12 cellular contexts compared by ENCODE assay signal in the genomic region with DNA sequence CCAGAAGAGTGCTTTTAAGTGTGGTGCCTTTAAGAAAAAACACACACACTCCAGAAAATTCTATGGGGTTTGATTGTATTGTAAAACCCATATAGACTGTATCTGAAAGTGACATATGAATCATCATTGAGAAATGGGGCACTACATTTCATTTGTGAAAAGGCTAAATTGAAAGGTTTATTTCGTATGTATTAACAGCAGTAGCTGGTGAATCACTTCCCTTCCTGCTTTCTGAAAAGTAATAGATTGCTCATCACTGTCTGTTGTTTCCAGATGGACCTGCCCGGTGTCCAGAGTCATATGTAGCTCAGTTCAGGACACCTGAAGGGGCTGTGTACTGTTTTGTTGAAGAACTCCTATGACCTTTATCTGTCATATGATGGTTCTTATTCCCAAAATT. TPM values are rescaled to one million over a fixed set of nuclear protein-coding genes. Genes with fewer than 3 reads are reported as not detected.
DNase-seq lines count a peak whose midpoint lies in the region; ATAC-seq lines count a peak whose summit lies in the region.
"Had no signal": no experiment of that assay in that cellular context is flagged by ENCODE, and none has a peak within 500 bp of the region (broad histone marks: within the 10 kb centered on the region; RNA-seq: fewer than 3 reads in every experiment).

No MANE protein-coding gene starts in this region.

- H2BK120ac ChIP-seq in mesenchymal stem cell (ENCODE audit: low read depth, low read length) = no peak overlapping the region

- no peaks in the 10 kb centered on the region for H3K9me3 ChIP-seq in mesenchymal stem cell (ENCODE audit: control insufficient read depth, low read length)

- no peak overlapping the region for H3K27ac ChIP-seq in mesenchymal stem cell (ENCODE audit: low read length, poor library complexity, severe bottlenecking)

- no peak overlapping the region for H3K9ac ChIP-seq in mesenchymal stem cell (ENCODE audit: low read length)

- ATAC-seq in HG03159 (IDR thresholded peaks at IDR 0.05; ENCODE audit: unreplicated experiment) = peak; percentile 53
- peak; percentile 95 for ATAC-seq in activated naive CD8-positive, alpha-beta T cell treated with anti-CD3 and anti-CD28 coated beads, Interleukin-2, amount 50 U/mL, for 24 hours
- ATAC-seq in HG02885 (IDR thresholded peaks at IDR 0.05; ENCODE audit: poor library complexity, unreplicated experiment) = no peak

- no CpG with 5 or more reads among the region's 2 CpGs for WGBS in mesenchymal stem cell

- no peak overlapping the region for H3K4me3 Mint-ChIP-seq in activated naive CD8-positive, alpha-beta T cell treated with anti-CD3 and anti-CD28 coated beads, Interleukin-2, amount 50 U/mL, for 24 hours

- no peak overlapping the region for H3K14ac ChIP-seq in mesenchymal stem cell (ENCODE audit: low read length in 2 of 2)

- no peaks in the 10 kb centered on the region for H3K27me3 ChIP-seq in mesenchymal stem cell (ENCODE audit: control insufficient read depth in 1 of 2, insufficient read depth in 1 of 2, low read length in 2 of 2)

- H3K36me3 Mint-ChIP-seq in activated naive CD8-positive, alpha-beta T cell treated with anti-CD3 and anti-CD28 coated beads, Interleukin-2, amount 50 U/mL, for 24 hours (ENCODE audit: low read depth) = peaks cover 45% of the 10 kb centered on the region

- no peak overlapping the region for H2BK12ac ChIP-seq in mesenchymal stem cell (ENCODE audit: low read length in 2 of 2)

- no peak overlapping the region for H4K91ac ChIP-seq in mesenchymal stem cell (ENCODE audit: low read length)

- no peak overlapping the region for H2BK15ac ChIP-seq in mesenchymal stem cell (ENCODE audit: low read depth, poor library complexity, severe bottlenecking)

- DNase-seq in activated CD4-positive, alpha-beta T cell treated with anti-CD3 and anti-CD28 coated beads for 48 hours = peak; percentile 4
- no peak for DNase-seq in activated CD4-positive, alpha-beta T cell treated with anti-CD3 and anti-CD28 coated beads, Interleukin-2, amount 50 U/mL, for 1 hour
- no peak for DNase-seq in activated naive CD8-positive, alpha-beta T cell treated with anti-CD3 and anti-CD28 coated beads, Interleukin-2, amount 50 U/mL, for 24 hours
- DNase-seq in mesenchymal stem cell = peak; percentile 34
- no peak for DNase-seq in D341Med (ENCODE audit: low spot score)
- no peak for DNase-seq in NCI-H187 treated with DMSO at 0.1 percent for 48 hours (lab: John Stamatoyannopoulos, UW)
- DNase-seq: activated naive CD4-positive, alpha-beta T cell treated with Interleukin-2 at 50 U/mL for 16 hours; Kasumi-1; NCI-H774 had no signal

- H3K9me3 Mint-ChIP-seq in activated naive CD8-positive, alpha-beta T cell treated with anti-CD3 and anti-CD28 coated beads, Interleukin-2, amount 50 U/mL, for 24 hours = no peaks in the 10 kb centered on the region

- H3K4me2 ChIP-seq in mesenchymal stem cell (ENCODE audit: low read length, poor library complexity, severe bottlenecking) = no peak overlapping the region

- H3K27me3 Mint-ChIP-seq in activated naive CD8-positive, alpha-beta T cell treated with anti-CD3 and anti-CD28 coated beads, Interleukin-2, amount 50 U/mL, for 24 hours = no peaks in the 10 kb centered on the region
- H3K27me3 Mint-ChIP-seq: progenitor cell of endocrine pancreas had no signal

- peaks cover 20% of the 10 kb centered on the region for H3K4me1 Mint-ChIP-seq in activated naive CD8-positive, alpha-beta T cell treated with anti-CD3 and anti-CD28 coated beads, Interleukin-2, amount 50 U/mL, for 24 hours

- H3K27ac Mint-ChIP-seq in activated naive CD8-positive, alpha-beta T cell treated with anti-CD3 and anti-CD28 coated beads, Interleukin-2, amount 50 U/mL, for 24 hours = peak overlapping the region; percentile 42
- H3K27ac Mint-ChIP-seq: progenitor cell of endocrine pancreas had no signal

- no peaks in the 10 kb centered on the region for H3K79me1 ChIP-seq in mesenchymal stem cell (replicated peaks; ENCODE audit: low read length, poor library complexity, severe bottlenecking)

- H3K4ac ChIP-seq in mesenchymal stem cell (ENCODE audit: low read depth in 1 of 2, low read length in 2 of 2) = no peak overlapping the region

- H2AFZ ChIP-seq in mesenchymal stem cell (ENCODE audit: low read depth, low read length) = no peak overlapping the region

- peaks cover 0 to 7% of the 10 kb centered on the region in 2 experiments for H3K36me3 ChIP-seq in mesenchymal stem cell (ENCODE audit: control insufficient read depth in 1 of 2, insufficient read depth in 2 of 2, low read depth in 1 of 2, low read length in 2 of 2)

- H3K4me1 ChIP-seq in mesenchymal stem cell (ENCODE audit: control insufficient read depth, insufficient read depth, low read depth, low read length) = no peaks in the 10 kb centered on the region

- no peak overlapping the region for H3K23ac ChIP-seq in mesenchymal stem cell (ENCODE audit: low read length in 2 of 2)

- H3K18ac ChIP-seq in mesenchymal stem cell (ENCODE audit: low read depth in 1 of 2, low read length in 2 of 2) = no peak overlapping the region

- no peak overlapping the region for H4K8ac ChIP-seq in mesenchymal stem cell (ENCODE audit: low read length)

- no peak overlapping the region for H2AK5ac ChIP-seq in mesenchymal stem cell (ENCODE audit: low read length, severe bottlenecking)

- H3K4me3 ChIP-seq in mesenchymal stem cell (ENCODE audit: insufficient read depth in 1 of 2, low read depth in 1 of 2, low read length in 2 of 2) = no peak overlapping the region

- no peak overlapping the region for H2BK5ac ChIP-seq in mesenchymal stem cell (ENCODE audit: low read depth, low read length, poor library complexity, severe bottlenecking)

RNA-seq across cellular contexts. Expression of gene HPRT1, which starts 28.1 kb away (rescaled TPM):
- 21.5 TPM for polyA plus RNA-seq in mesenchymal stem cell (2013, experiment 1 of 2)
- polyA plus RNA-seq in mesenchymal stem cell (2013, experiment 2 of 2) = 21.4 TPM

RNA-seq across cellular contexts. Expression of gene PHF6, which starts 58.8 kb away (rescaled TPM):
- 17.7 TPM for polyA plus RNA-seq in mesenchymal stem cell (2013, experiment 1 of 2)
- 18.3 TPM for polyA plus RNA-seq in mesenchymal stem cell (2013, experiment 2 of 2)

Comparison
In these comparisons a context has a peak if more than half of its experiments do, and no peak if none do; other contexts are left out.
1. DNase-seq: peak in activated CD4-positive, alpha-beta T cell treated with anti-CD3 and anti-CD28 coated beads for 48 hours (single experiment) and mesenchymal stem cell (single experiment); none in activated CD4-positive, alpha-beta T cell treated with anti-CD3 and anti-CD28 coated beads, Interleukin-2, amount 50 U/mL, for 1 hour (single experiment), activated naive CD8-positive, alpha-beta T cell treated with anti-CD3 and anti-CD28 coated beads, Interleukin-2, amount 50 U/mL, for 24 hours (single experiment), D341Med (single experiment) and NCI-H187 treated with DMSO at 0.1 percent for 48 hours (single experiment).